In genomic region chr21:30996728-30997127, GRCh38 we compare ENCODE assay signal across 35 cellular contexts. TPM values are rescaled to one million over a fixed set of nuclear protein-coding genes. Genes with fewer than 3 reads are reported as not detected.
"Had no signal": no experiment of that assay in that cellular context is flagged by ENCODE, and none has a peak within 500 bp of the region (broad histone marks: within the 10 kb centered on the region; RNA-seq: fewer than 3 reads in every experiment).

No MANE protein-coding gene starts in this region.

- H3K4me3 ChIP-seq: adrenal gland, body of pancreas, SJCRH30, SK-N-MC had no signal

- DNase-seq: activated CD4-positive, alpha-beta T cell treated with anti-CD3 and anti-CD28 coated beads for 36 hours; activated CD4-positive, alpha-beta T cell treated with anti-CD3 and anti-CD28 coated beads, Interleukin-2, amount 10 ng/mL, durations not matched to agents 7 days and 5 days; activated CD4-positive, alpha-beta T cell treated with anti-CD3 and anti-CD28 coated beads, Interleukin-2, amount 50 U/mL, for 48 hours; activated CD8-positive, alpha-beta T cell treated with anti-CD3 and anti-CD28 coated beads, Interleukin-2, amount 10 ng/mL, durations not matched to agents 7 days and 5 days; activated gamma-delta T cell treated with Interleukin-2 at 50 U/mL for 16 hours; activated naive CD4-positive, alpha-beta T cell treated with anti-CD3 and anti-CD28 coated beads for 36 hours; activated T-cell treated with anti-CD3 and anti-CD28 coated beads, Interleukin-2, amount 50 U/mL, for 24 hours; adrenal gland; body of pancreas; caudate nucleus; cerebellar nuclear complex; Karpas-422; KBM-7; NCI-H1048; NCI-H1105 treated with DMSO at 0.1 percent for 48 hours; NCI-H1436; NCI-H1694; NCI-H1930; NCI-H2081 treated with DMSO at 0.1 percent for 48 hours; NCI-H345; NCI-H524 treated with DMSO at 0.1 percent for 48 hours; PC-3; SHP77; SJCRH30; T1000 had no signal

- H3K27me3 ChIP-seq: adrenal gland, body of pancreas, SJCRH30 had no signal

- H3K36me3 ChIP-seq: adrenal gland, SJCRH30 had no signal

- ATAC-seq: activated CD4-positive, alpha-beta T cell treated with anti-CD3 and anti-CD28 coated beads for 36 hours; activated CD4-positive, CD25-positive, alpha-beta regulatory T cell treated with anti-CD3 and anti-CD28 coated beads, Interleukin-2, amount 50 U/mL, for 24 hours; activated CD8-positive, alpha-beta T cell treated with anti-CD3 and anti-CD28 coated beads, Interleukin-2, amount 10 ng/mL, durations not matched to agents 7 days and 5 days; activated naive CD4-positive, alpha-beta T cell treated with anti-CD3 and anti-CD28 coated beads, Interleukin-2, amount 50 U/mL, for 72 hours; body of pancreas; PC-3 had no signal

- H3K27ac ChIP-seq: adrenal gland, body of pancreas, SJCRH30, SK-N-MC had no signal

- H3K9me3 ChIP-seq: adrenal gland, body of pancreas, SJCRH30 had no signal

- H3K4me1 ChIP-seq: adrenal gland, body of pancreas, SJCRH30 had no signal

RNA-seq across cellular contexts. Expression of gene KRTAP19-8, which starts 41.5 kb away (rescaled TPM):
- total RNA-seq: activated CD4-positive, alpha-beta T cell treated with anti-CD3 and anti-CD28 coated beads for 36 hours; activated CD4-positive, alpha-beta T cell treated with anti-CD3 and anti-CD28 coated beads, Interleukin-2, amount 10 ng/mL, durations not matched to agents 7 days and 5 days; activated CD8-positive, alpha-beta T cell treated with anti-CD3 and anti-CD28 coated beads, Interleukin-2, amount 10 ng/mL, durations not matched to agents 7 days and 5 days; activated naive CD4-positive, alpha-beta T cell treated with anti-CD3 and anti-CD28 coated beads for 36 hours; activated naive CD4-positive, alpha-beta T cell treated with anti-CD3 and anti-CD28 coated beads, Interleukin-2, amount 50 U/mL, for 72 hours; activated T-helper 1 cell treated with anti-CD3 and anti-CD28 coated beads, Interleukin-12 subunit alpha, Interleukin-12 subunit beta, Interleukin-2, Interleukin-4 antibody, amounts not matched to agents 30 ng/mL and 10 ng/mL and 1 ng/mL, durations not matched to agents 14 hours and 24 hours and 36 hours; adrenal gland; astrocyte; body of pancreas; bronchial epithelial cell; MCF 10A; NCI-H460; PC-3; SJCRH30; T-helper 1 cell treated with Interleukin-12 subunit alpha and Interleukin-12 subunit beta and Interleukin-4 antibody, amounts not matched to agents 30 ng/mL and 1 ng/mL, for 36 hours; T-helper 2 cell treated with Interferon-gamma antibody and Interleukin-4, amounts not matched to agents 100 ng/mL and 5 ng/mL, for 36 hours had no signal
- polyA plus RNA-seq: adrenal gland had no signal
